9 cellular contexts compared by ENCODE assay signal in genomic region chr14:102768223-102769048, GRCh38. TPM values are rescaled to one million over a fixed set of nuclear protein-coding genes. Genes with fewer than 3 reads are reported as not detected.
DNase-seq lines count a peak whose midpoint lies in the region; ATAC-seq and TF ChIP-seq lines count a peak whose summit lies in the region.
"Had no signal": no experiment of that assay in that cellular context is flagged by ENCODE, and none has a peak within 500 bp of the region (broad histone marks: within the 10 kb centered on the region; RNA-seq: fewer than 3 reads in every experiment).

No MANE protein-coding gene starts in this region.

- H3K27me3 Mint-ChIP-seq in memory B cell, result no peaks in the 10 kb centered on the region

- no peak overlapping the region for H2AFZ ChIP-seq in osteoblast (ENCODE audit: low read length)

- peak overlapping the region; percentile 50 for H3K4me3 Mint-ChIP-seq in memory B cell

- no peaks in the 10 kb centered on the region for H3K9me3 Mint-ChIP-seq in memory B cell

- no peaks in the 10 kb centered on the region for H4K20me1 ChIP-seq in osteoblast (ENCODE audit: insufficient read depth, low read length)

- peaks cover 2% of the 10 kb centered on the region for H3K27me3 ChIP-seq in osteoblast (ENCODE audit: insufficient read depth, low read length)

- peak; percentile 51 for ATAC-seq in GM18511 (IDR thresholded peaks at IDR 0.05; ENCODE audit: unreplicated experiment)
- ATAC-seq in GM21576 (IDR thresholded peaks at IDR 0.05; ENCODE audit: unreplicated experiment), result peak; percentile 63
- ATAC-seq in memory B cell (ENCODE audit: low read depth), result peak; percentile 94
- no peak for ATAC-seq in GM19467 (IDR thresholded peaks at IDR 0.05; ENCODE audit: unreplicated experiment)

- H3K27ac Mint-ChIP-seq in memory B cell, result peak overlapping the region; percentile 99

- H3K36me3 ChIP-seq in osteoblast (ENCODE audit: insufficient read depth, low read length), result no peaks in the 10 kb centered on the region

- H3K79me2 ChIP-seq in osteoblast (ENCODE audit: insufficient read depth, low read length), result no peaks in the 10 kb centered on the region

- peak; percentile 91 for DNase-seq in MV-4-11 (lab: John Stamatoyannopoulos, UW)
- peak; percentile 66 to 82 for DNase-seq in memory B cell (ENCODE audit: low spot score in 2 of 2)
- no peak for DNase-seq in osteoblast (ENCODE audit: insufficient read length, low spot score, missing footprints)
- DNase-seq in AG08396 (ENCODE audit: low spot score), result no peak
- DNase-seq in T-helper 9 cell, result no peak
- DNase-seq: activated CD8-positive, alpha-beta memory T cell treated with anti-CD3 and anti-CD28 coated beads, Interleukin-2, amount 50 U/mL, for 48 hours had no signal

- no peak for TF ChIP-seq CTCF in osteoblast (IDR thresholded peaks at IDR 0.05; ENCODE audit: extremely low read depth, low read depth, low read length)

- H3K4me1 ChIP-seq in osteoblast (ENCODE audit: insufficient read depth, low read length), result no peaks in the 10 kb centered on the region

- no peak overlapping the region for H3K4me2 ChIP-seq in osteoblast (ENCODE audit: insufficient read depth, low read length)

- H3K36me3 Mint-ChIP-seq in memory B cell, result no peaks in the 10 kb centered on the region

- H3K4me3 ChIP-seq in osteoblast (ENCODE audit: insufficient read depth, low read length), result no peak overlapping the region

- H3K9me3 ChIP-seq in osteoblast (ENCODE audit: low read depth, low read length), result no peaks in the 10 kb centered on the region

- peaks cover 33% of the 10 kb centered on the region for H3K4me1 Mint-ChIP-seq in memory B cell

- no peak overlapping the region for H3K27ac ChIP-seq in osteoblast (ENCODE audit: low read depth, low read length)

RNA-seq across cellular contexts. Expression of gene TRAF3, which starts 8.8 kb away (rescaled TPM):
- 19.5 and 23.3 TPM in 2 replicates for total RNA-seq in osteoblast

Comparison
In these comparisons a context has a peak if more than half of its experiments do, and no peak if none do; other contexts are left out.
1. DNase-seq: peak in MV-4-11 (single experiment) and memory B cell (2 of 2); none in osteoblast (single experiment), AG08396 (single experiment) and T-helper 9 cell (single experiment).